In genomic region chr16:22006636-22007035, GRCh38 we compare ENCODE assay signal across 1 cellular context.
TF ChIP-seq lines count a peak whose summit lies in the region.

No MANE protein-coding gene starts in this region.

TF ChIP-seq in HCT116, 20 proteins besides CTCF, POLR2A, EP300 and RAD21:
- TF ChIP-seq EZH2 (IDR thresholded peaks at IDR 0.05) (no peak), ZBTB33 (IDR thresholded peaks at IDR 0.05; ENCODE audit: extremely low read depth, insufficient replicate concordance, low read length) (no peak), SRF (IDR thresholded peaks at IDR 0.05; ENCODE audit: low read depth) (no peak)
TF ChIP-seq in HCT116: peak in this region for 0.
